34 cellular contexts compared by ENCODE assay signal in genomic region chr9:93217706-93218105, GRCh38. TPM values are rescaled to one million over a fixed set of nuclear protein-coding genes. Genes with fewer than 3 reads are reported as not detected.
A peak's percentile ranks its signal among the peaks of the same experiment; 100 is the strongest.
DNase-seq lines count a peak whose midpoint lies in the region; ATAC-seq and TF ChIP-seq lines count a peak whose summit lies in the region.
"Had no signal": no experiment of that assay in that cellular context is flagged by ENCODE, and none has a peak within 500 bp of the region (broad histone marks: within the 10 kb centered on the region; RNA-seq: fewer than 3 reads in every experiment).

No MANE protein-coding gene starts in this region.

- intact Hi-C loops in esophagus muscularis mucosa (cut with DNase I) = no loop called here
- intact Hi-C loops in left colon (cut with DNase I, micrococcal nuclease) = no loop called here
- intact Hi-C loops in gastrocnemius medialis (cut with DNase I; ENCODE audit: low total_unique reads) = loop anchor here (1.0 to 5.0 kb wide), 4 partner anchors 57 to 1880 kb away; partner anchors contain the start of gene CARD19
- intact Hi-C loops in tibial artery (cut with DNase I; ENCODE audit: low total_unique reads) = no loop called here

- H3K27ac ChIP-seq in BLaER1 (0 out of 2 replicates have a peak overlapping the region, but pooled peaks have one; percentile 68), esophagus muscularis mucosa (replicated peaks in 1 of 4) (peak overlapping the region in 3 of 4 donors; percentile 18 to 50 (median 23)), gastrocnemius medialis (peak overlapping the region; percentile 97 to 99 (median 98)), tibial artery (no peak overlapping the region)
- H3K27ac ChIP-seq: ascending aorta, cardiac muscle cell, RWPE1, upper lobe of left lung, WERI-Rb-1 had no signal

- H3K36me3 ChIP-seq in BLaER1 (no peaks in the 10 kb centered on the region), esophagus muscularis mucosa (no peaks in the 10 kb centered on the region), gastrocnemius medialis (no peaks in the 10 kb centered on the region), tibial artery (no peaks in the 10 kb centered on the region)
- H3K36me3 ChIP-seq: ascending aorta, cardiac muscle cell, upper lobe of left lung, WERI-Rb-1 had no signal

- ATAC-seq in left colon (peak; percentile 88), gastrocnemius medialis (peak; percentile 62 to 66), HG02763 (IDR thresholded peaks at IDR 0.05; ENCODE audit: unreplicated experiment) (no peak), GM18858 (IDR thresholded peaks at IDR 0.05; ENCODE audit: unreplicated experiment) (no peak), GM18520 (IDR thresholded peaks at IDR 0.05; ENCODE audit: unreplicated experiment) (no peak)
- ATAC-seq: natural killer cell treated with Interleukin-12 subunit alpha and Interleukin-12 subunit beta and Interleukin-15 and Interleukin-18, amount 100 ng/mL, for 72 hours; T-cell had no signal

- H4K20me1 ChIP-seq in BLaER1 = peaks cover 32% of the 10 kb centered on the region

- no peaks in the 10 kb centered on the region for H3K27me3 ChIP-seq in BLaER1
- no peaks in the 10 kb centered on the region for H3K27me3 ChIP-seq in esophagus muscularis mucosa
- H3K27me3 ChIP-seq in gastrocnemius medialis = no peaks in the 10 kb centered on the region
- no peaks in the 10 kb centered on the region for H3K27me3 ChIP-seq in tibial artery
- H3K27me3 ChIP-seq: ascending aorta, cardiac muscle cell, upper lobe of left lung had no signal

- 100% methylated on average over 2 of the region's 5 CpGs for WGBS in esophagus muscularis mucosa

- DNase-seq in esophagus muscularis mucosa (ENCODE audit: extremely low spot score) (no peak), left colon (peak in 1 of 2 donors; percentile 81), gastrocnemius medialis (peak; percentile 67 to 89), tibial artery (no peak)
- DNase-seq: activated CD4-positive, alpha-beta T cell treated with anti-CD3 and anti-CD28 coated beads for 48 hours; activated CD8-positive, alpha-beta memory T cell treated with anti-CD3 and anti-CD28 coated beads for 24 hours; activated effector memory CD4-positive, alpha-beta T cell treated with Interleukin-2 at 50 U/mL for 16 hours; activated T-cell treated with anti-CD3 and anti-CD28 coated beads for 4 hours; CD4-positive, alpha-beta memory T cell; cortex of kidney; effector memory CD4-positive, alpha-beta T cell; H7; KG1; MM.1S; NCI-H1105 treated with DMSO at 0.1 percent for 48 hours; NCI-H187 treated with DMSO at 0.1 percent for 48 hours; NCI-H526; OCI-M1; stimulated activated CD4-positive, alpha-beta T cell treated with anti-CD3 and anti-CD28 coated beads, Interleukin-12 subunit alpha, Interleukin-12 subunit beta, amount 100 ng/mL, for 4 hours; stimulated activated CD4-positive, alpha-beta T cell treated with anti-CD3 and anti-CD28 coated beads, Interleukin-2, amount 100 ng/mL, for 48 hours; T-cell; upper lobe of left lung; WERI-Rb-1 had no signal

- no peak overlapping the region for H3K9ac ChIP-seq in BLaER1

- TF ChIP-seq CTCF in esophagus muscularis mucosa (IDR thresholded peaks at IDR 0.05) (no peak), gastrocnemius medialis (IDR thresholded peaks at IDR 0.05 in 4 of 5, conservative IDR thresholded peaks at IDR 0.05 in 1 of 5) (no peak), tibial artery (IDR thresholded peaks at IDR 0.05) (no peak)

- no peak for TF ChIP-seq EP300 in esophagus muscularis mucosa (IDR thresholded peaks at IDR 0.05)

- peaks cover 52% of the 10 kb centered on the region for H3K4me1 ChIP-seq in BLaER1
- peaks cover 27 to 70% (median 53%) of the 10 kb centered on the region in 4 donors for H3K4me1 ChIP-seq in esophagus muscularis mucosa
- peaks cover 46 to 49% of the 10 kb centered on the region in 2 donors for H3K4me1 ChIP-seq in gastrocnemius medialis
- no peaks in the 10 kb centered on the region for H3K4me1 ChIP-seq in tibial artery
- H3K4me1 ChIP-seq: ascending aorta, upper lobe of left lung had no signal

- H3K4me3 ChIP-seq in BLaER1 (no peak overlapping the region), esophagus muscularis mucosa (no peak overlapping the region), gastrocnemius medialis (no peak overlapping the region), tibial artery (no peak overlapping the region)
- H3K4me3 ChIP-seq: ascending aorta, cardiac muscle cell, upper lobe of left lung had no signal

- TF ChIP-seq POLR2A in esophagus muscularis mucosa (IDR thresholded peaks at IDR 0.05; ENCODE audit: low read depth) (no peak), gastrocnemius medialis (IDR thresholded peaks at IDR 0.05) (no peak)

- peak overlapping the region; percentile 97; the same call in 1 of the 2 replicates for H3K4me2 ChIP-seq in BLaER1

- H3K9me3 ChIP-seq in BLaER1 (peaks cover 11% of the 10 kb centered on the region), esophagus muscularis mucosa (peaks cover 0 to 8% (median 2%) of the 10 kb centered on the region in 4 donors), gastrocnemius medialis (no peaks in the 10 kb centered on the region), tibial artery (no peaks in the 10 kb centered on the region)
- H3K9me3 ChIP-seq: ascending aorta had no signal

- in situ Hi-C loops in gastrocnemius medialis (cut with MboI; ENCODE audit: low sequenced_read_pairs in 4 of 4) = no loop called here

RNA-seq across cellular contexts. Expression of gene WNK2, which starts 33.8 kb away (rescaled TPM):
- 10 to 100 TPM; 18.6 to 89.9 (median 40.8) TPM for total RNA-seq in esophagus muscularis mucosa
- total RNA-seq in left colon = 100 to 1,000 TPM; 161 to 279 TPM
- 10 to 100 TPM; 11.3 to 43.0 (median 24.7) TPM for total RNA-seq in gastrocnemius medialis
- total RNA-seq: ascending aorta; fibroblast of villous mesenchyme; lung microvascular endothelial cell; natural killer cell treated with Interleukin-12 subunit alpha and Interleukin-12 subunit beta and Interleukin-15 and Interleukin-18, amount 100 ng/mL, for 72 hours; osteocyte had no signal

Comparison
In these comparisons a context has a peak if more than half of its experiments do, and no peak if none do; other contexts are left out.
1. H3K27ac ChIP-seq: peak in BLaER1 (single experiment), esophagus muscularis mucosa (3 of 4) and gastrocnemius medialis (4 of 4); none in tibial artery (0 of 2).
2. DNase-seq: peak in gastrocnemius medialis (2 of 2); none in esophagus muscularis mucosa (single experiment) and tibial artery (0 of 2).
3. ATAC-seq: peak in left colon (single experiment) and gastrocnemius medialis (2 of 2); none in HG02763 (single experiment), GM18858 (single experiment) and GM18520 (single experiment).